Comparison of ENCODE assay signal across 9 cellular contexts in the genomic region with DNA sequence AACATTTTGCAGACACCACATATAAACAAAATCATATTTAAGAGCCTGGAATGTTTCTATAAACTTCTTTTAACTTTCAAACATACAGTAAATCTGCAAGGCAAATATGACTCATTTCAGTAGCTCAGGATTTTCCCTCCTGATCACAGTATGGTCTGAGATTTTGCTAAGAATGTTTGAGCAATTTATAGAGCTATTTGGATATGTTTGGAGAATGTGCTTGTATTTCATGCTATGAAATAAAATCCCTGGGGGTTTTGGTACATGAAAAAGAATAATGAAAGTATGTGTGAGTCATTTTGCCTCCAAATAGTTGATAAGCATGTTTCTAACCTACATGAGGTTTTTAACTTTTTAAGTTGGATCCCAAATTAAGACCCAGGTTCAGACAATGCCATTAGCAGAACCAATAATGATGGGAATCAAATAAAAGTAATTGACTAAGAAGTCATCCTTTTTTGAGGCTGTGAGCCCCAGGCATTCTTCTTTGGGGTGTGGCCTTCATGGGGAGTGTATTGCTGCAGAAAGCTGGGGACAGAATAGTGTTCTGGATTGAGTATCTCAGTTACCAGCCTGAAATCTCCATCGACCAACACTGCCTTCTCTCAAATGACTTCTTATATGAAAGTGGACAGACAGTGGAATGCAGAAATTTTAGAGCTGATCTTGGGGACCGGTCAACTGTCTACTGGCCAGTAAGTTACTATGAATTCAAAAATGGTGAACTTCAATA.
A peak's percentile ranks its signal among the peaks of the same experiment; 100 is the strongest.
DNase-seq lines count a peak whose midpoint lies in the region; ATAC-seq, FAIRE-seq and TF ChIP-seq lines count a peak whose summit lies in the region.
"Had no signal": no experiment of that assay in that cellular context is flagged by ENCODE, and none has a peak within 500 bp of the region (broad histone marks: within the 10 kb centered on the region; RNA-seq: fewer than 3 reads in every experiment).

No MANE protein-coding gene starts in this region.

- H3K4me1 ChIP-seq in smooth muscle cell (ENCODE audit: low read depth): peaks cover 14% of the 10 kb centered on the region

- H3K27ac ChIP-seq in smooth muscle cell (ENCODE audit: low read depth): peak overlapping the region; percentile 89

- H3K36me3 ChIP-seq in smooth muscle cell (ENCODE audit: low read depth): peaks cover 2% of the 10 kb centered on the region

- H3K79me2 ChIP-seq in smooth muscle cell (ENCODE audit: low read depth): peaks cover 76% of the 10 kb centered on the region

- peak; percentile 28 for DNase-seq in epidermal melanocyte (ENCODE audit: insufficient read length, low spot score)
- DNase-seq in smooth muscle cell (lab: John Stamatoyannopoulos, UW; ENCODE audit: unreplicated experiment): no peak
- no peak for DNase-seq in GM12892 (ENCODE audit: insufficient read length)
- no peak for DNase-seq in NCI-H1417 (lab: John Stamatoyannopoulos, UW)
- DNase-seq: mucosa of descending colon had no signal

- H3K4me2 ChIP-seq in smooth muscle cell: peak overlapping the region; percentile 78

- 47% methylated on average over 2 of the region's 2 CpGs for whole genome bisulfite sequencing in smooth muscle cell (ENCODE audit: low lambda C conversion rate)

- peaks cover 73% of the 10 kb centered on the region for H3F3A ChIP-seq in smooth muscle cell (ENCODE audit: low read depth)

- H4K20me1 ChIP-seq in smooth muscle cell (ENCODE audit: low read depth): peaks cover 65% of the 10 kb centered on the region

- H2AFZ ChIP-seq in smooth muscle cell (ENCODE audit: low read depth): no peak overlapping the region

- H3K9me3 ChIP-seq in smooth muscle cell (replicated peaks; ENCODE audit: low read depth): no peaks in the 10 kb centered on the region
- H3K9me3 ChIP-seq: mucosa of descending colon had no signal

- H3K4me3 ChIP-seq in smooth muscle cell: peak overlapping the region; percentile 12
- H3K4me3 ChIP-seq: mucosa of descending colon had no signal

- no peak overlapping the region for H3K9ac ChIP-seq in smooth muscle cell (ENCODE audit: low read depth)

- no peak for TF ChIP-seq POLR2A in GM12892 (IDR thresholded peaks at IDR 0.05; ENCODE audit: low read depth, low read length)

- peak; percentile 45 for ATAC-seq in GM18907 (IDR thresholded peaks at IDR 0.05; ENCODE audit: unreplicated experiment)
- peak; percentile 47 for ATAC-seq in HG03095 (IDR thresholded peaks at IDR 0.05; ENCODE audit: unreplicated experiment)
- no peak for ATAC-seq in GM18909 (IDR thresholded peaks at IDR 0.05; ENCODE audit: poor library complexity, unreplicated experiment)
- ATAC-seq: mucosa of descending colon had no signal

- no peak for FAIRE-seq in GM12892 (lab: Jason Lieb, UNC)
- FAIRE-seq: GM18507 had no signal

- H3K27me3 ChIP-seq in smooth muscle cell (ENCODE audit: low read depth): no peaks in the 10 kb centered on the region

- no peak for TF ChIP-seq CTCF in smooth muscle cell (IDR thresholded peaks at IDR 0.05; ENCODE audit: borderline replicate concordance, insufficient read depth, poor library complexity, severe bottlenecking)
